8 cellular contexts compared by ENCODE assay signal in genomic region chr4:153156263-153156662, GRCh38. TPM values are rescaled to one million over a fixed set of nuclear protein-coding genes. Genes with fewer than 3 reads are reported as not detected.
DNase-seq lines count a peak whose midpoint lies in the region; ATAC-seq lines count a peak whose summit lies in the region.

No MANE protein-coding gene starts in this region.

- no peak overlapping the region for H3K4me3 Mint-ChIP-seq in activated naive CD4-positive, alpha-beta T cell treated with anti-CD3 and anti-CD28 coated beads for 36 hours
- H3K4me3 Mint-ChIP-seq in activated naive CD8-positive, alpha-beta T cell treated with anti-CD3 and anti-CD28 coated beads, Interleukin-2, amount 10 ng/mL, durations not matched to agents 7 days and 5 days: no peak overlapping the region

- H3K4me1 Mint-ChIP-seq in activated naive CD4-positive, alpha-beta T cell treated with anti-CD3 and anti-CD28 coated beads for 36 hours (ENCODE audit: low read depth): peaks cover 80% of the 10 kb centered on the region
- peaks cover 24% of the 10 kb centered on the region for H3K4me1 Mint-ChIP-seq in activated naive CD8-positive, alpha-beta T cell treated with anti-CD3 and anti-CD28 coated beads, Interleukin-2, amount 10 ng/mL, durations not matched to agents 7 days and 5 days

- POLR2A ChIA-PET in activated naive CD8-positive, alpha-beta T cell treated with anti-CD3 and anti-CD28 coated beads, Interleukin-2, amount 10 ng/mL, durations not matched to agents 7 days and 5 days (lab: Charles Lee): no interaction called here

- intact Hi-C loops in activated naive CD4-positive, alpha-beta T cell treated with anti-CD3 and anti-CD28 coated beads for 36 hours (cut with micrococcal nuclease): loop anchor here (1.0 kb wide), 1 partner anchor 13 kb away; no protein-coding TSS in a partner anchor

- H3K27me3 Mint-ChIP-seq in activated naive CD4-positive, alpha-beta T cell treated with anti-CD3 and anti-CD28 coated beads for 36 hours (ENCODE audit: low read depth): no peaks in the 10 kb centered on the region
- H3K27me3 Mint-ChIP-seq in activated naive CD8-positive, alpha-beta T cell treated with anti-CD3 and anti-CD28 coated beads, Interleukin-2, amount 10 ng/mL, durations not matched to agents 7 days and 5 days: peaks cover 27% of the 10 kb centered on the region

- H3K27ac Mint-ChIP-seq in activated naive CD4-positive, alpha-beta T cell treated with anti-CD3 and anti-CD28 coated beads for 36 hours: no peak overlapping the region
- no peak overlapping the region for H3K27ac Mint-ChIP-seq in activated naive CD4-positive, alpha-beta T cell treated with anti-CD3 and anti-CD28 coated beads, Interleukin-2, amount 50 U/mL, for 72 hours
- H3K27ac Mint-ChIP-seq in activated naive CD8-positive, alpha-beta T cell treated with anti-CD3 and anti-CD28 coated beads, Interleukin-2, amount 10 ng/mL, durations not matched to agents 7 days and 5 days: no peak overlapping the region

- no peaks in the 10 kb centered on the region for H3K9me3 Mint-ChIP-seq in activated naive CD4-positive, alpha-beta T cell treated with anti-CD3 and anti-CD28 coated beads for 36 hours
- no peaks in the 10 kb centered on the region for H3K9me3 Mint-ChIP-seq in activated naive CD4-positive, alpha-beta T cell treated with anti-CD3 and anti-CD28 coated beads, Interleukin-2, amount 50 U/mL, for 72 hours
- no peaks in the 10 kb centered on the region for H3K9me3 Mint-ChIP-seq in activated naive CD8-positive, alpha-beta T cell treated with anti-CD3 and anti-CD28 coated beads, Interleukin-2, amount 10 ng/mL, durations not matched to agents 7 days and 5 days

- CTCF ChIA-PET in activated naive CD4-positive, alpha-beta T cell treated with anti-CD3 and anti-CD28 coated beads for 36 hours (lab: Charles Lee): interaction anchor here (0.7 to 6.2 kb wide), 12 partner anchors 8 to 493 kb away, joined by 3 to 36 read pairs (median 3); no protein-coding TSS in a partner anchor

- peak; percentile 72 for DNase-seq in activated naive CD4-positive, alpha-beta T cell treated with anti-CD3 and anti-CD28 coated beads for 36 hours
- no peak for DNase-seq in activated naive CD4-positive, alpha-beta T cell treated with anti-CD3 and anti-CD28 coated beads, Interleukin-2, amount 50 U/mL, for 72 hours (ENCODE audit: low spot score in 2 of 2)
- DNase-seq in NOMO-1 treated with dmso at 0.1 percent for 144 hours (lab: John Stamatoyannopoulos, UW; ENCODE audit: unreplicated experiment): peak; percentile 55
- no peak for DNase-seq in activated naive CD8-positive, alpha-beta T cell treated with anti-CD3 and anti-CD28 coated beads, Interleukin-2, amount 10 ng/mL, durations not matched to agents 7 days and 5 days
- peak; percentile 39 for DNase-seq in stimulated activated naive CD8-positive, alpha-beta T cell treated with anti-CD3 and anti-CD28 coated beads, Interleukin-15, Interleukin-2, amounts not matched to agents 100 U/mL and 50 U/mL, for 24 hours
- DNase-seq in LoVo (ENCODE audit: low spot score): no peak
- no peak for DNase-seq in occipital lobe (lab: John Stamatoyannopoulos, UW)

- ATAC-seq in activated naive CD4-positive, alpha-beta T cell treated with anti-CD3 and anti-CD28 coated beads, Interleukin-2, amount 50 U/mL, for 72 hours: no peak
- ATAC-seq in activated naive CD8-positive, alpha-beta T cell treated with anti-CD3 and anti-CD28 coated beads, Interleukin-2, amount 10 ng/mL, durations not matched to agents 7 days and 5 days (ENCODE audit: low read depth): peak; percentile 20
- ATAC-seq in stimulated activated naive CD8-positive, alpha-beta T cell treated with anti-CD3 and anti-CD28 coated beads, Interleukin-15, Interleukin-2, amounts not matched to agents 100 U/mL and 50 U/mL, for 24 hours: no peak
- ATAC-seq in HG03196 (IDR thresholded peaks at IDR 0.05; ENCODE audit: unreplicated experiment): no peak

- H3K36me3 Mint-ChIP-seq in activated naive CD4-positive, alpha-beta T cell treated with anti-CD3 and anti-CD28 coated beads for 36 hours (ENCODE audit: low read depth): no peaks in the 10 kb centered on the region
- H3K36me3 Mint-ChIP-seq in activated naive CD4-positive, alpha-beta T cell treated with anti-CD3 and anti-CD28 coated beads, Interleukin-2, amount 50 U/mL, for 72 hours: no peaks in the 10 kb centered on the region
- no peaks in the 10 kb centered on the region for H3K36me3 Mint-ChIP-seq in activated naive CD8-positive, alpha-beta T cell treated with anti-CD3 and anti-CD28 coated beads, Interleukin-2, amount 10 ng/mL, durations not matched to agents 7 days and 5 days

RNA-seq across cellular contexts. Expression of gene TRIM2, which starts 48.0 kb away (rescaled TPM):
- 1 to 10 TPM; 3.8 to 4.2 TPM for total RNA-seq in activated naive CD4-positive, alpha-beta T cell treated with anti-CD3 and anti-CD28 coated beads for 36 hours
- 1 to 10 TPM in 1 of 2 donors, under 1 TPM in 1; 0.32 to 4.4 TPM for total RNA-seq in activated naive CD4-positive, alpha-beta T cell treated with anti-CD3 and anti-CD28 coated beads, Interleukin-2, amount 50 U/mL, for 72 hours
- under 1 TPM; 0.62 to 0.75 TPM for total RNA-seq in activated naive CD8-positive, alpha-beta T cell treated with anti-CD3 and anti-CD28 coated beads, Interleukin-2, amount 10 ng/mL, durations not matched to agents 7 days and 5 days
- 990 TPM for total RNA-seq in occipital lobe

Comparison
In these comparisons a context has a peak if more than half of its experiments do, and no peak if none do; other contexts are left out.
1. DNase-seq: peak in activated naive CD4-positive, alpha-beta T cell treated with anti-CD3 and anti-CD28 coated beads for 36 hours (single experiment), NOMO-1 treated with dmso at 0.1 percent for 144 hours (single experiment) and stimulated activated naive CD8-positive, alpha-beta T cell treated with anti-CD3 and anti-CD28 coated beads, Interleukin-15, Interleukin-2, amounts not matched to agents 100 U/mL and 50 U/mL, for 24 hours (single experiment); none in activated naive CD4-positive, alpha-beta T cell treated with anti-CD3 and anti-CD28 coated beads, Interleukin-2, amount 50 U/mL, for 72 hours (0 of 2), activated naive CD8-positive, alpha-beta T cell treated with anti-CD3 and anti-CD28 coated beads, Interleukin-2, amount 10 ng/mL, durations not matched to agents 7 days and 5 days (single experiment), LoVo (single experiment) and occipital lobe (single experiment).
2. RNA of gene TRIM2, which starts 48.0 kb away (total RNA-seq): 990 TPM in occipital lobe (single experiment); 0.32 to 4.4 TPM in activated naive CD4-positive, alpha-beta T cell treated with anti-CD3 and anti-CD28 coated beads, Interleukin-2, amount 50 U/mL, for 72 hours, 3.8 to 4.2 TPM in activated naive CD4-positive, alpha-beta T cell treated with anti-CD3 and anti-CD28 coated beads for 36 hours and 0.62 to 0.75 TPM in activated naive CD8-positive, alpha-beta T cell treated with anti-CD3 and anti-CD28 coated beads, Interleukin-2, amount 10 ng/mL, durations not matched to agents 7 days and 5 days; every median in the first group is over 100 times any median in the second.